Comparison of ENCODE assay signal across 17 cellular contexts in the genomic region with DNA sequence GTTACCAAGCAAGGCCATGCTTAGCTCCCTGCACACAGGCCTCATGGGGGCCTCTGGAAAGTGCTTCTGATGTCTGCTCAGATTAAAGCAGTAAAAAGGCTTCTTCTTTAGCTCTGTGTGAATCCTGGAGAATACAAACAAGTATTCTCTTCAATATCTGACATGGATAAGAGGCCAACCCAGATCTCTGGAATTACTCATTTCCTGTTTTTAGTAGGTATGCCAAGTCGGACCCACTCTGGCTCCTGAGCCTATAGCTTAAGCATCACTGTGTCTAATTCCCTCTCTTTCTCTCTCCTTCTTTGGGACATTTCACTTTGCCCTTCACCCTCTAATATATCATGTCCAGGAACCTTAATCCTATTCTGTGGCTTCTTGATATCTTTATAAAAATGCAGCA.
"Had no signal": no experiment of that assay in that cellular context is flagged by ENCODE, and none has a peak within 500 bp of the region (broad histone marks: within the 10 kb centered on the region; RNA-seq: fewer than 3 reads in every experiment).

No MANE protein-coding gene starts in this region.

- H3K9me3 ChIP-seq: left lung, tibial artery had no signal

- H3K4me1 Mint-ChIP-seq: activated CD4-positive, alpha-beta T cell treated with anti-CD3 and anti-CD28 coated beads, Interleukin-2, amount 10 ng/mL, durations not matched to agents 7 days and 5 days; central memory CD8-positive, alpha-beta T cell; naive thymus-derived CD8-positive, alpha-beta T cell; stimulated activated memory B cell treated with anti-CD40 and anti-IgM and Interleukin-4, amounts not matched to agents 10 μg/mL and 1 μg/mL and 100 μg/mL, for 72 hours had no signal

- H3K9me3 Mint-ChIP-seq: activated CD4-positive, alpha-beta T cell treated with anti-CD3 and anti-CD28 coated beads, Interleukin-2, amount 10 ng/mL, durations not matched to agents 7 days and 5 days; central memory CD8-positive, alpha-beta T cell; naive thymus-derived CD8-positive, alpha-beta T cell; stimulated activated memory B cell treated with anti-CD40 and anti-IgM and Interleukin-4, amounts not matched to agents 10 μg/mL and 1 μg/mL and 100 μg/mL, for 72 hours had no signal

- H3K27me3 Mint-ChIP-seq: central memory CD8-positive, alpha-beta T cell; stimulated activated memory B cell treated with anti-CD40 and anti-IgM and Interleukin-4, amounts not matched to agents 10 μg/mL and 1 μg/mL and 100 μg/mL, for 72 hours had no signal

- H3K36me3 ChIP-seq: brain microvascular endothelial cell, left lung, tibial artery had no signal

- H3K27ac Mint-ChIP-seq: activated CD4-positive, alpha-beta T cell treated with anti-CD3 and anti-CD28 coated beads, Interleukin-2, amount 10 ng/mL, durations not matched to agents 7 days and 5 days; activated naive CD8-positive, alpha-beta T cell; naive thymus-derived CD8-positive, alpha-beta T cell; stimulated activated memory B cell treated with anti-CD40 and anti-IgM and Interleukin-4, amounts not matched to agents 10 μg/mL and 1 μg/mL and 100 μg/mL, for 72 hours had no signal

- ATAC-seq: left lung; naive thymus-derived CD8-positive, alpha-beta T cell; stimulated activated memory B cell treated with anti-CD40 and anti-IgM and Interleukin-4, amounts not matched to agents 10 μg/mL and 1 μg/mL and 100 μg/mL, for 72 hours had no signal

- H3K4me1 ChIP-seq: left lung, tibial artery had no signal

- DNase-seq: activated CD4-positive, alpha-beta T cell treated with anti-CD3 and anti-CD28 coated beads, Interleukin-2, amount 10 ng/mL, durations not matched to agents 7 days and 5 days; activated CD4-positive, CD25-positive, alpha-beta regulatory T cell; activated CD8-positive, alpha-beta memory T cell treated with anti-CD3 and anti-CD28 coated beads for 24 hours; activated gamma-delta T cell treated with Interleukin-2 at 50 U/mL for 16 hours; amniotic stem cell; brain microvascular endothelial cell; cortex of kidney; effector memory CD4-positive, alpha-beta T cell; left lung; naive thymus-derived CD8-positive, alpha-beta T cell; posterior cingulate gyrus; retina; tibial artery had no signal

- H3K4me3 ChIP-seq: left lung, tibial artery had no signal

- H3K36me3 Mint-ChIP-seq: activated naive CD8-positive, alpha-beta T cell; naive thymus-derived CD8-positive, alpha-beta T cell; stimulated activated memory B cell treated with anti-CD40 and anti-IgM and Interleukin-4, amounts not matched to agents 10 μg/mL and 1 μg/mL and 100 μg/mL, for 72 hours had no signal

- H3K27ac ChIP-seq: brain microvascular endothelial cell, epithelial cell of prostate, left lung, tibial artery had no signal

- H3K4me3 Mint-ChIP-seq: activated CD4-positive, alpha-beta T cell treated with anti-CD3 and anti-CD28 coated beads, Interleukin-2, amount 10 ng/mL, durations not matched to agents 7 days and 5 days; activated naive CD8-positive, alpha-beta T cell; central memory CD8-positive, alpha-beta T cell; naive thymus-derived CD8-positive, alpha-beta T cell; stimulated activated memory B cell treated with anti-CD40 and anti-IgM and Interleukin-4, amounts not matched to agents 10 μg/mL and 1 μg/mL and 100 μg/mL, for 72 hours had no signal

- H3K27me3 ChIP-seq: brain microvascular endothelial cell, left lung, tibial artery had no signal
